In genomic region chr2:85753035-85753524, GRCh38 we compare ENCODE assay signal across 8 cellular contexts. TPM values are rescaled to one million over a fixed set of nuclear protein-coding genes. Genes with fewer than 3 reads are reported as not detected.
DNase-seq lines count a peak whose midpoint lies in the region; ATAC-seq and TF ChIP-seq lines count a peak whose summit lies in the region.

No MANE protein-coding gene starts in this region.

- H3K36me3 Mint-ChIP-seq in IgD-negative memory B cell = no peaks in the 10 kb centered on the region

- H3K4me3 Mint-ChIP-seq in IgD-negative memory B cell = peak overlapping the region; percentile 68 to 87 (median 78)

- DNase-seq in AG08395 (ENCODE audit: low spot score) (peak; percentile 21), esophagus muscularis mucosa (ENCODE audit: extremely low spot score) (no peak), osteoblast (ENCODE audit: insufficient read length, low spot score, missing footprints) (peak; percentile 79), NCI-H187 treated with DMSO at 0.1 percent for 48 hours (lab: John Stamatoyannopoulos, UW) (no peak), NOMO-1 treated with dmso at 0.1 percent for 144 hours (lab: John Stamatoyannopoulos, UW; ENCODE audit: unreplicated experiment) (no peak)
- no peak for DNase-seq in stimulated activated CD4-positive, alpha-beta T cell treated with anti-CD3 and anti-CD28 coated beads, Interleukin-2, amount 100 ng/mL, for 24 hours

- no peak overlapping the region for H2AFZ ChIP-seq in osteoblast (ENCODE audit: low read length)

- TF ChIP-seq POLR2A in esophagus muscularis mucosa (IDR thresholded peaks at IDR 0.05; ENCODE audit: low read depth) = no peak

- H3K4me1 Mint-ChIP-seq in IgD-negative memory B cell = peaks cover 12 to 22% (median 21%) of the 10 kb centered on the region in 3 donors

- H3K4me2 ChIP-seq in osteoblast (ENCODE audit: insufficient read depth, low read length) = peak overlapping the region; percentile 94

- TF ChIP-seq CTCF in esophagus muscularis mucosa (IDR thresholded peaks at IDR 0.05) (no peak), osteoblast (IDR thresholded peaks at IDR 0.05; ENCODE audit: extremely low read depth, low read depth, low read length) (no peak)

- H3K27me3 ChIP-seq in esophagus muscularis mucosa (no peaks in the 10 kb centered on the region), osteoblast (ENCODE audit: insufficient read depth, low read length) (no peaks in the 10 kb centered on the region)

- intact Hi-C loops in esophagus muscularis mucosa (cut with DNase I) = no loop called here

- peaks cover 38% of the 10 kb centered on the region for H3K27me3 Mint-ChIP-seq in IgD-negative memory B cell

- H3K9me3 Mint-ChIP-seq in IgD-negative memory B cell = peaks cover 0 to 5% (median 3%) of the 10 kb centered on the region in 3 donors

- ATAC-seq in HG02763 (IDR thresholded peaks at IDR 0.05; ENCODE audit: unreplicated experiment) = no peak

- H3K27ac ChIP-seq in esophagus muscularis mucosa (replicated peaks in 1 of 4) (peak overlapping the region; percentile 77 to 89 (median 84)), osteoblast (ENCODE audit: low read depth, low read length) (no peak overlapping the region)

- H3K9me3 ChIP-seq in esophagus muscularis mucosa (no peaks in the 10 kb centered on the region), osteoblast (ENCODE audit: low read depth, low read length) (no peaks in the 10 kb centered on the region)

- WGBS in esophagus muscularis mucosa = 48% methylated on average over 21 of the region's 29 CpGs

- TF ChIP-seq EP300 in esophagus muscularis mucosa (IDR thresholded peaks at IDR 0.05) = no peak

- peaks cover 0 to 23% (median under 1%) of the 10 kb centered on the region in 4 donors for H3K36me3 ChIP-seq in esophagus muscularis mucosa
- H3K36me3 ChIP-seq in osteoblast (ENCODE audit: insufficient read depth, low read length) = no peaks in the 10 kb centered on the region

- H3K79me2 ChIP-seq in osteoblast (ENCODE audit: insufficient read depth, low read length) = peaks cover 35% of the 10 kb centered on the region

- H3K4me3 ChIP-seq in esophagus muscularis mucosa (peak overlapping the region; percentile 80 to 98 (median 86)), osteoblast (ENCODE audit: insufficient read depth, low read length) (peak overlapping the region; percentile 93)

- H3K4me1 ChIP-seq in esophagus muscularis mucosa (peaks cover 57 to 93% (median 85%) of the 10 kb centered on the region in 4 donors), osteoblast (ENCODE audit: insufficient read depth, low read length) (peaks cover 26% of the 10 kb centered on the region)

- peaks cover 16% of the 10 kb centered on the region for H4K20me1 ChIP-seq in osteoblast (ENCODE audit: insufficient read depth, low read length)

- H3K27ac Mint-ChIP-seq in IgD-negative memory B cell = no peak overlapping the region

RNA-seq across cellular contexts. Expression of gene ATOH8, which starts 0.7 kb away (rescaled TPM):
- not detected for polyA plus RNA-seq in IgD-negative memory B cell
- total RNA-seq in esophagus muscularis mucosa (100 to 1,000 TPM in 1 of 4 donors, 10 to 100 TPM in 3; 41.1 to 124 (median 62.5) TPM), osteoblast (18.6 and 35.1 TPM in 2 replicates)

RNA-seq across cellular contexts. Expression of gene GNLY, which starts 58.9 kb away (rescaled TPM):
- 64.8 TPM for polyA plus RNA-seq in IgD-negative memory B cell
- 1 to 10 TPM in 3 of 4 donors, under 1 TPM in 1; 0.84 to 3.5 (median 2.0) TPM for total RNA-seq in esophagus muscularis mucosa
- total RNA-seq in osteoblast = not detected in 2 replicates

Comparison
In these comparisons a context has a peak if more than half of its experiments do, and no peak if none do; other contexts are left out.
1. DNase-seq: peak in AG08395 (single experiment) and osteoblast (single experiment); none in esophagus muscularis mucosa (single experiment), NCI-H187 treated with DMSO at 0.1 percent for 48 hours (single experiment), NOMO-1 treated with dmso at 0.1 percent for 144 hours (single experiment) and stimulated activated CD4-positive, alpha-beta T cell treated with anti-CD3 and anti-CD28 coated beads, Interleukin-2, amount 100 ng/mL, for 24 hours (0 of 2).